31 cellular contexts compared by ENCODE assay signal in the genomic region with DNA sequence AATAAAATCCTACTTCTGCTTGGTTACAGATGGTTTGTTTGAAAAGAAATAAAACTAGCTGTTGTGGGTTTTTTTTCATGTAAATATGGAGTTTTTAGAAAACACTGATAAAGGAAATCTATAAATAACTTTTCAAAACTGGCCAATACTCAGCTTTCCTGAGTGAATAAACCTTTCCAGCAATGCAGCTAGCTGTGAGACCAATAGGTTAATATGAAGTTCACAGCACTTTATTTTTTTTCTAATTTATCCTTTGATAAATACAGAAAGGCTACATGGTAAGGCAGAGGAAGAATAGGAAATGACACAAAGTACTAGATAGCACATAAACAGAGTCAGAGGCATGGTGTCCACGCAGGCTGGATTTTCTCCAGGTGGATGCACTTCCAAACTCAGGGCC.
"Had no signal": no experiment of that assay in that cellular context is flagged by ENCODE, and none has a peak within 500 bp of the region (broad histone marks: within the 10 kb centered on the region; RNA-seq: fewer than 3 reads in every experiment).

No MANE protein-coding gene starts in this region.

- H3K27me3 ChIP-seq: neural progenitor cell, ovary, right lobe of liver, sigmoid colon, suprapubic skin, thyroid gland, tibial nerve, upper lobe of right lung, uterus had no signal

- H3K9ac ChIP-seq: neural progenitor cell, parathyroid adenoma had no signal

- H3K4me1 ChIP-seq: neural progenitor cell, parathyroid adenoma, psoas muscle, right lobe of liver, sigmoid colon, suprapubic skin, thyroid gland, tibial nerve, upper lobe of right lung, uterus had no signal

- H3K4me2 ChIP-seq: neural progenitor cell had no signal

- FAIRE-seq: small intestine had no signal

- H3K4me1 Mint-ChIP-seq: naive thymus-derived CD8-positive, alpha-beta T cell had no signal

- H3K79me2 ChIP-seq: parathyroid adenoma had no signal

- H3K27ac Mint-ChIP-seq: natural killer cell treated with Interleukin-12 subunit alpha and Interleukin-12 subunit beta and Interleukin-15 and Interleukin-18, amount 100 ng/mL, for 72 hours; progenitor cell of endocrine pancreas; stimulated activated memory B cell treated with anti-CD40 and anti-IgM and Interleukin-4, amounts not matched to agents 10 μg/mL and 1 μg/mL and 100 μg/mL, for 72 hours; stimulated activated naive CD8-positive, alpha-beta T cell treated with anti-CD3 and anti-CD28 coated beads, Interleukin-15, amount 100 ng/mL, for 72 hours; type B pancreatic cell had no signal

- H3K36me3 ChIP-seq: neural progenitor cell, ovary, right lobe of liver, sigmoid colon, suprapubic skin, thoracic aorta, thyroid gland, tibial nerve, upper lobe of right lung, uterus had no signal

- H3K36me3 Mint-ChIP-seq: naive B cell; naive thymus-derived CD8-positive, alpha-beta T cell; natural killer cell treated with Interleukin-12 subunit alpha and Interleukin-12 subunit beta and Interleukin-15 and Interleukin-18, amount 100 ng/mL, for 72 hours; neural progenitor cell; stimulated activated memory B cell treated with anti-CD40 and anti-IgM and Interleukin-4, amounts not matched to agents 10 μg/mL and 1 μg/mL and 100 μg/mL, for 72 hours; type B pancreatic cell had no signal

- DNase-seq: naive B cell; naive thymus-derived CD8-positive, alpha-beta T cell; occipital lobe; ovary; posterior cingulate gyrus; psoas muscle; right cardiac atrium; right lobe of liver; sigmoid colon; small intestine; stimulated activated CD4-positive, alpha-beta T cell treated with anti-CD3 and anti-CD28 coated beads, Interleukin-15, amount 100 ng/mL, for 24 hours; stimulated activated CD4-positive, alpha-beta T cell treated with anti-CD3 and anti-CD28 coated beads, Interleukin-2, amount 100 ng/mL, for 24 hours; stimulated activated CD4-positive, alpha-beta T cell treated with anti-CD3 and anti-CD28 coated beads, Interleukin-2, amount 100 ng/mL, for 48 hours; stimulated activated CD4-positive, alpha-beta T cell treated with anti-CD3 and anti-CD28 coated beads, Interleukin-4, amount 100 ng/mL, for 4 hours; stimulated activated CD8-positive, alpha-beta memory T cell treated with anti-CD3 and anti-CD28 coated beads, Interleukin-4, amount 100 ng/mL, for 48 hours; stimulated activated naive CD4-positive, alpha-beta T cell; stimulated activated naive CD8-positive, alpha-beta T cell treated with anti-CD3 and anti-CD28 coated beads, Interleukin-15, amount 100 ng/mL, for 72 hours; stimulated activated naive CD8-positive, alpha-beta T cell treated with anti-CD3 and anti-CD28 coated beads, Interleukin-15, Interleukin-2, amounts not matched to agents 100 U/mL and 50 U/mL, for 24 hours; substantia nigra; thyroid gland; upper lobe of right lung; uterus had no signal

- H3K27me3 Mint-ChIP-seq: naive B cell; progenitor cell of endocrine pancreas; stimulated activated naive CD8-positive, alpha-beta T cell treated with anti-CD3 and anti-CD28 coated beads, Interleukin-15, amount 100 ng/mL, for 72 hours had no signal

- H2AFZ ChIP-seq: neural progenitor cell, parathyroid adenoma had no signal

- ATAC-seq: naive thymus-derived CD8-positive, alpha-beta T cell; natural killer cell treated with Interleukin-12 subunit alpha and Interleukin-12 subunit beta and Interleukin-15 and Interleukin-18, amount 100 ng/mL, for 72 hours; psoas muscle; right cardiac atrium; stimulated activated memory B cell treated with anti-CD40 and anti-IgM and Interleukin-4, amounts not matched to agents 10 μg/mL and 1 μg/mL and 100 μg/mL, for 72 hours; stimulated activated naive CD8-positive, alpha-beta T cell treated with anti-CD3 and anti-CD28 coated beads, Interleukin-15, amount 100 ng/mL, for 72 hours; stimulated activated naive CD8-positive, alpha-beta T cell treated with anti-CD3 and anti-CD28 coated beads, Interleukin-15, Interleukin-2, amounts not matched to agents 100 U/mL and 50 U/mL, for 24 hours; upper lobe of right lung had no signal

- H3K27ac ChIP-seq: neural progenitor cell, parathyroid adenoma, psoas muscle, right lobe of liver, sigmoid colon, suprapubic skin, thoracic aorta, thyroid gland, tibial nerve, upper lobe of right lung, uterus had no signal

- H3K4me3 ChIP-seq: neural progenitor cell, ovary, psoas muscle, right lobe of liver, sigmoid colon, suprapubic skin, thoracic aorta, thyroid gland, tibial nerve, upper lobe of right lung, uterus had no signal

- H3K9me3 Mint-ChIP-seq: naive thymus-derived CD8-positive, alpha-beta T cell; natural killer cell treated with Interleukin-12 subunit alpha and Interleukin-12 subunit beta and Interleukin-15 and Interleukin-18, amount 100 ng/mL, for 72 hours; stimulated activated memory B cell treated with anti-CD40 and anti-IgM and Interleukin-4, amounts not matched to agents 10 μg/mL and 1 μg/mL and 100 μg/mL, for 72 hours; stimulated activated naive CD8-positive, alpha-beta T cell treated with anti-CD3 and anti-CD28 coated beads, Interleukin-15, amount 100 ng/mL, for 72 hours; type B pancreatic cell had no signal

- H3K9me3 ChIP-seq: ovary, psoas muscle, right lobe of liver, sigmoid colon, suprapubic skin, thoracic aorta, thyroid gland, tibial nerve, upper lobe of right lung, uterus had no signal

- H3K4me3 Mint-ChIP-seq: naive B cell; naive thymus-derived CD8-positive, alpha-beta T cell; natural killer cell treated with Interleukin-12 subunit alpha and Interleukin-12 subunit beta and Interleukin-15 and Interleukin-18, amount 100 ng/mL, for 72 hours; neural progenitor cell; stimulated activated memory B cell treated with anti-CD40 and anti-IgM and Interleukin-4, amounts not matched to agents 10 μg/mL and 1 μg/mL and 100 μg/mL, for 72 hours; stimulated activated naive CD8-positive, alpha-beta T cell treated with anti-CD3 and anti-CD28 coated beads, Interleukin-15, amount 100 ng/mL, for 72 hours; type B pancreatic cell had no signal
